In the genomic region with DNA sequence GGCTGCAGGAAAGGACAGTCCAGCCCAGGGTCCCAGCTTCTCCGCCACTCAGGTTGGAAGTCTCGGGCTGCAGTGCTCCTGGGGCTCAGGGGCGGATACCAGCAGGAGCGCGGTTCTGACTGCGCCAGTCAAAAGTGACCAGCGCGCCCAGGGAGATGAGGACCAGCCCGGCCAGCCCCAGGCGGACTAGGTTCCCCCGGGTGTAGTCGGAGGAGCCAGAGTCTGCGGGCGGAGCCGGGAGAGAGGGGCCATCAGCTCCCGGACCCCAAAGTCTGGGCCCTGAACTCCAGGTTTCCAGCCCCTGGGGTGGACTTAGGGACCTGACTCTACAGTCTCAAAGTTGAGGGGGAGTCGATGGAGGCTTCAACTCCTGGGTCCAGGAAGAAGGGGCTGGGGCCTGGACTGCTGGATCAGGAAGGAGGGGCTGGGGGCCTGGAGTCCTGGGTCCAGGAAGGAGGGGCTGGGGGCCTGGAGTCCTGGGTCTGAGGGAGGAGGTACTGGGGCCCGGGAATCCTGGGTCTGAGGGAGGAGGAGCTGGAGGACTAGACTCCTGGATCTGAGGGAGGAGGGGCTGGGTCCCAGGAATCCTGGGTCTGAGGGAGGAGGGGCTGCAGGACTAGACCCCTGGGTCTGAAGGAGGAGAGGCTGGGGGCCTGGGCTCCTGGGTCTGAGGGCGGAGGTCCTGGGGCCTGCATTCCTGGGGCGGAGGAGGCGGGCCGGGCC, we compare ENCODE assay signal across 12 cellular contexts. TPM values are rescaled to one million over a fixed set of nuclear protein-coding genes. Genes with fewer than 3 reads are reported as not detected.
A peak's percentile ranks its signal among the peaks of the same experiment; 100 is the strongest.
DNase-seq lines count a peak whose midpoint lies in the region; ATAC-seq, FAIRE-seq and TF ChIP-seq lines count a peak whose summit lies in the region.
"Had no signal": no experiment of that assay in that cellular context is flagged by ENCODE, and none has a peak within 500 bp of the region (broad histone marks: within the 10 kb centered on the region; RNA-seq: fewer than 3 reads in every experiment).

No MANE protein-coding gene starts in this region.

- TF ChIP-seq POLR2A in K562 (conservative IDR thresholded peaks at IDR 0.05), result no peak

- peak overlapping the region; percentile 58; the same call in 1 of the 2 replicates for H3K4me2 ChIP-seq in K562 (ENCODE audit: insufficient read depth, low read length)
- peak overlapping the region; percentile 82 for H3K4me2 ChIP-seq in keratinocyte (ENCODE audit: control insufficient read depth, extremely low read depth, insufficient read depth, low read depth, low read length)

- no peaks in the 10 kb centered on the region for H3K36me3 Mint-ChIP-seq in activated CD4-positive, alpha-beta T cell treated with anti-CD3 and anti-CD28 coated beads, Interleukin-2, amount 10 ng/mL, durations not matched to agents 7 days and 5 days (ENCODE audit: low read depth)
- no peaks in the 10 kb centered on the region for H3K36me3 Mint-ChIP-seq in activated CD4-positive, alpha-beta memory T cell treated with anti-CD3 and anti-CD28 coated beads for 36 hours

- H2AFZ ChIP-seq in K562 (ENCODE audit: low read depth, low read length) (peak overlapping the region; percentile 68), keratinocyte (ENCODE audit: control insufficient read depth, low read length) (peak overlapping the region; percentile 92)

- POLR2A ChIA-PET in activated CD4-positive, alpha-beta T cell treated with anti-CD3 and anti-CD28 coated beads, Interleukin-2, amount 10 ng/mL, durations not matched to agents 7 days and 5 days (lab: Charles Lee), result no interaction called here
- POLR2A ChIA-PET in K562 (lab: Yijun Ruan, JAX), result no interaction called here
- POLR2A ChIA-PET in activated CD4-positive, alpha-beta memory T cell treated with anti-CD3 and anti-CD28 coated beads for 36 hours (lab: Charles Lee), result interaction anchor here (1.1 kb wide), 1 partner anchor 21 kb away, joined by 3 read pairs; no protein-coding TSS in a partner anchor

- FAIRE-seq in K562 (lab: Jason Lieb, UNC), result no peak
- no peak for FAIRE-seq in keratinocyte (lab: Jason Lieb, UNC)
- FAIRE-seq: GM12892 had no signal

- peaks cover 18% of the 10 kb centered on the region for H3K4me1 Mint-ChIP-seq in activated CD4-positive, alpha-beta T cell treated with anti-CD3 and anti-CD28 coated beads, Interleukin-2, amount 10 ng/mL, durations not matched to agents 7 days and 5 days
- peaks cover 5% of the 10 kb centered on the region for H3K4me1 Mint-ChIP-seq in activated CD4-positive, alpha-beta memory T cell treated with anti-CD3 and anti-CD28 coated beads for 36 hours (ENCODE audit: low read depth)

- peaks cover 0 to 21% of the 10 kb centered on the region in 2 experiments; a peak in 3 of 5 replicates for H3K4me1 ChIP-seq in K562 (replicated peaks in 1 of 2; ENCODE audit: control insufficient read depth in 2 of 2, insufficient read depth in 2 of 2, low read length in 2 of 2)
- H3K4me1 ChIP-seq in keratinocyte (ENCODE audit: control insufficient read depth, extremely low read depth, insufficient read depth, low read length), result peaks cover 7% of the 10 kb centered on the region
- H3K4me1 ChIP-seq in subcutaneous abdominal adipose tissue (ENCODE audit: control insufficient read depth in 5 of 5, insufficient read depth in 5 of 5, low read length in 5 of 5), result peaks cover 0 to 17% (median 13%) of the 10 kb centered on the region in 5 donors

- H3K9me3 Mint-ChIP-seq in activated CD4-positive, alpha-beta T cell treated with anti-CD3 and anti-CD28 coated beads, Interleukin-2, amount 10 ng/mL, durations not matched to agents 7 days and 5 days, result peaks cover 3% of the 10 kb centered on the region
- no peaks in the 10 kb centered on the region for H3K9me3 Mint-ChIP-seq in activated CD4-positive, alpha-beta memory T cell treated with anti-CD3 and anti-CD28 coated beads for 36 hours

- peak overlapping the region; percentile 16 for H3K4me3 ChIP-seq in K562
- peak overlapping the region in 2 of 3 experiments; percentile 32 to 36 for H3K4me3 ChIP-seq in keratinocyte (ENCODE audit: control insufficient read depth in 2 of 3, extremely low read depth in 1 of 3, insufficient read depth in 2 of 3, low read depth in 1 of 3, low read length in 3 of 3)
- peak overlapping the region in 4 of 5 donors; percentile 50 to 62 (median 58) for H3K4me3 ChIP-seq in subcutaneous abdominal adipose tissue (ENCODE audit: low read depth in 1 of 5, low read length in 5 of 5)

- TF ChIP-seq EP300 in K562 (IDR thresholded peaks at IDR 0.05; ENCODE audit: low read length), result no peak

- peaks cover 19% of the 10 kb centered on the region for H3K27me3 Mint-ChIP-seq in activated CD4-positive, alpha-beta T cell treated with anti-CD3 and anti-CD28 coated beads, Interleukin-2, amount 10 ng/mL, durations not matched to agents 7 days and 5 days
- peaks cover 14% of the 10 kb centered on the region for H3K27me3 Mint-ChIP-seq in activated CD4-positive, alpha-beta memory T cell treated with anti-CD3 and anti-CD28 coated beads for 36 hours

- DNase-seq in activated CD4-positive, alpha-beta T cell treated with anti-CD3 and anti-CD28 coated beads, Interleukin-2, amount 10 ng/mL, durations not matched to agents 7 days and 5 days, result no peak
- no peak for DNase-seq in activated CD4-positive, alpha-beta T cell treated with anti-CD3 and anti-CD28 coated beads for 4 hours
- peak in 1 of 4 experiments; percentile 3 for DNase-seq in K562 (ENCODE audit: extremely low read depth in 1 of 4, low spot score in 3 of 4)
- no peak for DNase-seq in keratinocyte (ENCODE audit: low read depth, low spot score)
- no peak for DNase-seq in DMS53 (lab: John Stamatoyannopoulos, UW)
- DNase-seq in OCI-M1 (lab: John Stamatoyannopoulos, UW), result no peak
- DNase-seq in activated CD4-positive, alpha-beta memory T cell treated with anti-CD3 and anti-CD28 coated beads for 36 hours, result no peak
- DNase-seq: NCI-H226 had no signal

- H4K20me1 ChIP-seq in K562 (replicated peaks; ENCODE audit: control insufficient read depth, insufficient read depth, low read length), result no peaks in the 10 kb centered on the region
- H4K20me1 ChIP-seq in keratinocyte (ENCODE audit: control insufficient read depth, extremely low read depth, insufficient read depth, low read length), result no peaks in the 10 kb centered on the region

- CTCF ChIA-PET in activated CD4-positive, alpha-beta T cell treated with anti-CD3 and anti-CD28 coated beads, Interleukin-2, amount 10 ng/mL, durations not matched to agents 7 days and 5 days (lab: Charles Lee), result no interaction called here
- CTCF ChIA-PET in K562 (lab: Yijun Ruan, JAX; ENCODE audit: low intra/inter-chr PET ratio), result no interaction called here
- CTCF ChIA-PET in activated CD4-positive, alpha-beta memory T cell treated with anti-CD3 and anti-CD28 coated beads for 36 hours (lab: Charles Lee), result interaction anchor here (0.7 to 1.2 kb wide), 5 partner anchors 19 to 254 kb away, joined by 3 to 4 read pairs (median 3); a partner anchor contains a TSS

- dilution Hi-C loops in keratinocyte (cut with MboI; ENCODE audit: extremely low pct_ligation_motif_present, low sequenced_read_pairs), result no loop called here

- in situ Hi-C loops in K562 (cut with MboI), result no loop called here

- H3K9me1 ChIP-seq in K562 (ENCODE audit: control insufficient read depth, insufficient read depth, low read length), result no peaks in the 10 kb centered on the region
- H3K9me1 ChIP-seq in keratinocyte (ENCODE audit: control insufficient read depth, extremely low read depth, insufficient read depth, low read length), result no peaks in the 10 kb centered on the region

- H3K27me3 ChIP-seq in K562 (ENCODE audit: control insufficient read depth in 2 of 2, insufficient read depth in 2 of 2, low read length in 2 of 2) (peaks cover 0 to 9% of the 10 kb centered on the region in 2 experiments; a peak in 3 of 5 replicates), keratinocyte (ENCODE audit: control insufficient read depth, extremely low read depth, insufficient read depth, low read length) (no peaks in the 10 kb centered on the region), subcutaneous abdominal adipose tissue (ENCODE audit: control insufficient read depth in 5 of 5, insufficient read depth in 4 of 5, low read length in 5 of 5) (peaks cover 8 to 16% (median 15%) of the 10 kb centered on the region in 5 donors)

- no peak for ATAC-seq in K562

- H3K9ac ChIP-seq in K562 (ENCODE audit: insufficient read depth in 1 of 2, low read depth in 2 of 2, low read length in 2 of 2) (peak overlapping the region; percentile 34 to 84; a peak in 3 of 4 replicates), keratinocyte (ENCODE audit: control insufficient read depth, extremely low read depth, insufficient read depth, low read length) (peak overlapping the region; percentile 33), subcutaneous abdominal adipose tissue (ENCODE audit: low read length in 5 of 5) (peak overlapping the region in 2 of 5 donors; percentile 39 to 56)

- H3K9me3 ChIP-seq in K562 (replicated peaks; ENCODE audit: control insufficient read depth, insufficient read depth, low read depth, low read length), result peaks cover 3% of the 10 kb centered on the region; the same call in 1 of the 2 replicates
- H3K9me3 ChIP-seq in keratinocyte (ENCODE audit: control insufficient read depth, low read depth, low read length), result no peaks in the 10 kb centered on the region
- no peaks in the 10 kb centered on the region for H3K9me3 ChIP-seq in subcutaneous abdominal adipose tissue (ENCODE audit: control insufficient read depth in 5 of 5, low read length in 5 of 5)

- intact Hi-C loops in K562 (cut with micrococcal nuclease), result no loop called here
- intact Hi-C loops in activated CD4-positive, alpha-beta memory T cell treated with anti-CD3 and anti-CD28 coated beads for 36 hours (cut with micrococcal nuclease), result no loop called here

- no peak for TF ChIP-seq CTCF in K562 (IDR thresholded peaks at IDR 0.05 in 2 of 3, conservative IDR thresholded peaks at IDR 0.05 in 1 of 3; ENCODE audit: insufficient read depth in 2 of 3, low read depth in 1 of 3, low read length in 3 of 3)
- TF ChIP-seq CTCF in keratinocyte (optimal IDR thresholded peaks at IDR 0.05 in 1 of 3, IDR thresholded peaks at IDR 0.05 in 1 of 3, conservative IDR thresholded peaks at IDR 0.05 in 1 of 3; ENCODE audit: extremely low read depth in 1 of 3, insufficient read depth in 2 of 3, low read length in 3 of 3), result no peak

- no TSS peak for BruUV-seq in K562 (replicated peaks; lab: Mats Ljungman, UMichigan)

- no peaks in the 10 kb centered on the region for H3K79me2 ChIP-seq in K562 (ENCODE audit: control insufficient read depth, insufficient read depth, low read length)
- no peaks in the 10 kb centered on the region for H3K79me2 ChIP-seq in keratinocyte (ENCODE audit: control insufficient read depth, insufficient read depth, low read length)

- 29% methylated on average over 8 of the region's 22 CpGs for WGBS in K562 (ENCODE audit: insufficient coverage, low coverage, missing lambda C conversion rate)

- peak overlapping the region; percentile 10 for H3K4me3 Mint-ChIP-seq in activated CD4-positive, alpha-beta T cell treated with anti-CD3 and anti-CD28 coated beads, Interleukin-2, amount 10 ng/mL, durations not matched to agents 7 days and 5 days
- no peak overlapping the region for H3K4me3 Mint-ChIP-seq in activated CD4-positive, alpha-beta memory T cell treated with anti-CD3 and anti-CD28 coated beads for 36 hours

- H3K36me3 ChIP-seq in K562 (ENCODE audit: control insufficient read depth, insufficient read depth, low read length) (no peaks in the 10 kb centered on the region), keratinocyte (ENCODE audit: control insufficient read depth in 2 of 2, extremely low read depth in 1 of 2, insufficient read depth in 2 of 2, low read length in 2 of 2) (no peaks in the 10 kb centered on the region), subcutaneous abdominal adipose tissue (ENCODE audit: control insufficient read depth in 5 of 5, insufficient read depth in 5 of 5, low read length in 5 of 5) (no peaks in the 10 kb centered on the region)

- TF ChIP-seq RAD21 in K562 (CRISPR knock-in tag; conservative IDR thresholded peaks at IDR 0.05 in 1 of 2, IDR thresholded peaks at IDR 0.05 in 1 of 2), result no peak

- no peak overlapping the region for H3K27ac Mint-ChIP-seq in activated CD4-positive, alpha-beta T cell treated with anti-CD3 and anti-CD28 coated beads, Interleukin-2, amount 10 ng/mL, durations not matched to agents 7 days and 5 days
- H3K27ac Mint-ChIP-seq in activated CD4-positive, alpha-beta memory T cell treated with anti-CD3 and anti-CD28 coated beads for 36 hours, result no peak overlapping the region

- H3K27ac ChIP-seq in K562 (ENCODE audit: extremely low read depth, low read depth, low read length) (no peak overlapping the region), keratinocyte (ENCODE audit: control insufficient read depth, insufficient read depth, low read length) (no peak overlapping the region), subcutaneous abdominal adipose tissue (ENCODE audit: low read depth, low read length) (no peak overlapping the region)

RNA-seq across cellular contexts. Expression of a gene that starts 5.3 kb away (rescaled TPM):
- total RNA-seq in activated CD4-positive, alpha-beta T cell treated with anti-CD3 and anti-CD28 coated beads, Interleukin-2, amount 10 ng/mL, durations not matched to agents 7 days and 5 days, result under 1 TPM; 0.15 to 0.32 TPM
- total RNA-seq in K562 (2011; cell fraction: chromatin; rRNA removed; ENCODE audit: low replicate concordance), result 0.63 TPM in 1 of 2 replicates, not detected in the other
- total RNA-seq in K562 (2011; cell fraction: nucleolus; rRNA removed), result 0.33 and 0.79 TPM in 2 replicates
- 0.29 and 0.31 TPM in 2 replicates for total RNA-seq in K562 (2011; cell fraction: nucleoplasm; rRNA removed)
- 0.12 TPM in 1 of 2 replicates, not detected in the other for total RNA-seq in K562 (2014; rRNA removed)
- total RNA-seq in K562 (2014; rRNA removed; fragmentation: Illumina TruSeq; extraction: Trizol), result not detected in 2 replicates
- not detected in 2 replicates for total RNA-seq in K562 (2015; rRNA removed; fragmentation: Illumina TruSeq; extraction: Trizol)
- total RNA-seq in K562 (2021), result 0.34 and 0.62 TPM in 2 replicates
- polyA plus RNA-seq in K562 (2011; rRNA removed), result 0.09 and 0.13 TPM in 2 replicates
- 0.09 and 0.18 TPM in 2 replicates for polyA plus RNA-seq in K562 (2011; cell fraction: cytosol; rRNA removed)
- polyA plus RNA-seq in K562 (2011; cell fraction: nucleus; rRNA removed), result 0.31 and 0.37 TPM in 2 replicates
- polyA plus RNA-seq in K562 (2012), result 0.18 and 11.9 TPM in 2 replicates
- 0.09 and 0.11 TPM in 2 replicates for polyA plus RNA-seq in K562 (2014; fragmentation: Illumina TruSeq; extraction: Trizol)
- not detected for polyA plus RNA-seq in K562 (2014; fragmentation: Nextera tagmentation; extraction: Ambion mirVana)
- polyA plus RNA-seq in K562 (2014; rRNA removed), result 0.13 and 0.20 TPM in 2 replicates
- polyA minus RNA-seq in K562 (2011; rRNA and poly(A)+ RNA removed), result 0.24 TPM in 1 of 2 replicates, not detected in the other
- polyA minus RNA-seq in K562 (2011; cell fraction: cytosol; rRNA and poly(A)+ RNA removed), result not detected in 2 replicates
- polyA minus RNA-seq in K562 (2011; cell fraction: nucleus; rRNA and poly(A)+ RNA removed), result not detected in 2 replicates
- 0.12 to 0.32 TPM (median 0.14 TPM) in 3 replicates for polyA plus RNA-seq in keratinocyte
- polyA plus RNA-seq in keratinocyte (2011; ENCODE audit: low read depth), result 0.20 TPM
- polyA plus RNA-seq in keratinocyte (2011; cell fraction: cytosol; rRNA removed), result 0.07 and 0.29 TPM in 2 replicates
- polyA plus RNA-seq in keratinocyte (2011; cell fraction: nucleus; rRNA removed), result 0.41 and 1.2 TPM in 2 replicates
- polyA plus RNA-seq in keratinocyte (2012; ENCODE audit: low replicate concordance), result 0.14 and 0.45 TPM in 2 replicates
- not detected in 3 replicates for polyA minus RNA-seq in keratinocyte
- not detected for polyA minus RNA-seq in keratinocyte (2011; cell fraction: cytosol; rRNA and poly(A)+ RNA removed)
- polyA minus RNA-seq in keratinocyte (2011; cell fraction: nucleus; rRNA and poly(A)+ RNA removed), result not detected in 2 replicates
- total RNA-seq in activated CD4-positive, alpha-beta memory T cell treated with anti-CD3 and anti-CD28 coated beads for 36 hours, result under 1 TPM; 0.29 to 0.59 TPM

RNA-seq across cellular contexts. Expression of a gene that starts 7.4 kb away (rescaled TPM):
- 100 to 1,000 TPM; 128 to 148 TPM for total RNA-seq in activated CD4-positive, alpha-beta T cell treated with anti-CD3 and anti-CD28 coated beads, Interleukin-2, amount 10 ng/mL, durations not matched to agents 7 days and 5 days
- 63.7 and 138 TPM in 2 replicates for total RNA-seq in K562 (2011; cell fraction: chromatin; rRNA removed; ENCODE audit: low replicate concordance)
- 73.3 and 80.0 TPM in 2 replicates for total RNA-seq in K562 (2011; cell fraction: nucleolus; rRNA removed)
- total RNA-seq in K562 (2011; cell fraction: nucleoplasm; rRNA removed), result 76.8 and 85.6 TPM in 2 replicates
- total RNA-seq in K562 (2014; rRNA removed) (49.4 and 122 TPM in 2 replicates), K562 (2014; rRNA removed; fragmentation: Illumina TruSeq; extraction: Trizol) (52.1 and 78.0 TPM in 2 replicates), K562 (2015; rRNA removed; fragmentation: Illumina TruSeq; extraction: Trizol) (157 and 179 TPM in 2 replicates), K562 (2021) (138 and 148 TPM in 2 replicates)
- polyA plus RNA-seq in K562 (2011; rRNA removed) (39.2 and 47.2 TPM in 2 replicates), K562 (2014; fragmentation: Illumina TruSeq; extraction: Trizol) (165 and 175 TPM in 2 replicates), K562 (2014; fragmentation: Nextera tagmentation; extraction: Ambion mirVana) (100 to 1,000 TPM; 221 to 279 TPM), K562 (2014; rRNA removed) (77.9 and 95.9 TPM in 2 replicates), keratinocyte (41.9 to 61.4 TPM (median 44.5 TPM) in 3 replicates)
- 43.7 and 92.1 TPM in 2 replicates for polyA plus RNA-seq in K562 (2011; cell fraction: cytosol; rRNA removed)
- 43.3 and 93.6 TPM in 2 replicates for polyA plus RNA-seq in K562 (2011; cell fraction: nucleus; rRNA removed)
- polyA plus RNA-seq in K562 (2012), result 211 and 383 TPM in 2 replicates
- polyA minus RNA-seq in K562 (2011; rRNA and poly(A)+ RNA removed), result 14.2 and 45.2 TPM in 2 replicates
- 145 and 167 TPM in 2 replicates for polyA minus RNA-seq in K562 (2011; cell fraction: cytosol; rRNA and poly(A)+ RNA removed)
- polyA minus RNA-seq in K562 (2011; cell fraction: nucleus; rRNA and poly(A)+ RNA removed), result 18.0 and 25.4 TPM in 2 replicates
- 18.1 TPM for polyA plus RNA-seq in keratinocyte (2011; ENCODE audit: low read depth)
- 25.0 and 68.9 TPM in 2 replicates for polyA plus RNA-seq in keratinocyte (2011; cell fraction: cytosol; rRNA removed)
- 26.8 and 28.9 TPM in 2 replicates for polyA plus RNA-seq in keratinocyte (2011; cell fraction: nucleus; rRNA removed)
- polyA plus RNA-seq in keratinocyte (2012; ENCODE audit: low replicate concordance), result 128 and 180 TPM in 2 replicates
- 58.9 to 121 TPM (median 93.0 TPM) in 3 replicates for polyA minus RNA-seq in keratinocyte
- 200 TPM for polyA minus RNA-seq in keratinocyte (2011; cell fraction: cytosol; rRNA and poly(A)+ RNA removed)
- 18.5 and 26.4 TPM in 2 replicates for polyA minus RNA-seq in keratinocyte (2011; cell fraction: nucleus; rRNA and poly(A)+ RNA removed)
- 100 to 1,000 TPM; 106 to 113 TPM for total RNA-seq in activated CD4-positive, alpha-beta memory T cell treated with anti-CD3 and anti-CD28 coated beads for 36 hours

RNA-seq across cellular contexts. Expression of a gene that starts 14.1 kb away (rescaled TPM):
- not detected for total RNA-seq in activated CD4-positive, alpha-beta T cell treated with anti-CD3 and anti-CD28 coated beads, Interleukin-2, amount 10 ng/mL, durations not matched to agents 7 days and 5 days
- total RNA-seq in K562 (2011; cell fraction: chromatin; rRNA removed; ENCODE audit: low replicate concordance), result not detected in 2 replicates
- not detected in 2 replicates for total RNA-seq in K562 (2011; cell fraction: nucleolus; rRNA removed)
- total RNA-seq in K562 (2011; cell fraction: nucleoplasm; rRNA removed), result not detected in 2 replicates
- total RNA-seq in K562 (2014; rRNA removed) (not detected in 2 replicates), K562 (2014; rRNA removed; fragmentation: Illumina TruSeq; extraction: Trizol) (not detected in 2 replicates), K562 (2015; rRNA removed; fragmentation: Illumina TruSeq; extraction: Trizol) (not detected in 2 replicates), K562 (2021) (not detected in 2 replicates)
- polyA plus RNA-seq in K562 (2011; rRNA removed) (not detected in 2 replicates), K562 (2014; fragmentation: Illumina TruSeq; extraction: Trizol) (not detected in 2 replicates), K562 (2014; fragmentation: Nextera tagmentation; extraction: Ambion mirVana) (not detected), K562 (2014; rRNA removed) (not detected in 2 replicates), keratinocyte (not detected in 3 replicates)
- polyA plus RNA-seq in K562 (2011; cell fraction: cytosol; rRNA removed), result not detected in 2 replicates
- not detected in 2 replicates for polyA plus RNA-seq in K562 (2011; cell fraction: nucleus; rRNA removed)
- not detected in 2 replicates for polyA plus RNA-seq in K562 (2012)
- polyA minus RNA-seq in K562 (2011; rRNA and poly(A)+ RNA removed), result not detected in 2 replicates
- polyA minus RNA-seq in K562 (2011; cell fraction: cytosol; rRNA and poly(A)+ RNA removed), result not detected in 2 replicates
- not detected in 2 replicates for polyA minus RNA-seq in K562 (2011; cell fraction: nucleus; rRNA and poly(A)+ RNA removed)
- polyA plus RNA-seq in keratinocyte (2011; ENCODE audit: low read depth), result not detected
- not detected in 2 replicates for polyA plus RNA-seq in keratinocyte (2011; cell fraction: cytosol; rRNA removed)
- polyA plus RNA-seq in keratinocyte (2011; cell fraction: nucleus; rRNA removed), result not detected in 2 replicates
- polyA plus RNA-seq in keratinocyte (2012; ENCODE audit: low replicate concordance), result not detected in 2 replicates
- polyA minus RNA-seq in keratinocyte, result not detected in 3 replicates
- not detected for polyA minus RNA-seq in keratinocyte (2011; cell fraction: cytosol; rRNA and poly(A)+ RNA removed)
- polyA minus RNA-seq in keratinocyte (2011; cell fraction: nucleus; rRNA and poly(A)+ RNA removed), result not detected in 2 replicates
- not detected for total RNA-seq in activated CD4-positive, alpha-beta memory T cell treated with anti-CD3 and anti-CD28 coated beads for 36 hours
- total RNA-seq: renal cortical epithelial cell, subcutaneous adipose tissue had no signal

RNA-seq across cellular contexts. Expression of a gene that starts 20.2 kb away (rescaled TPM):
- total RNA-seq in activated CD4-positive, alpha-beta T cell treated with anti-CD3 and anti-CD28 coated beads, Interleukin-2, amount 10 ng/mL, durations not matched to agents 7 days and 5 days, result 10 to 100 TPM; 39.5 to 42.4 TPM
- 4.7 and 8.1 TPM in 2 replicates for total RNA-seq in K562 (2011; cell fraction: chromatin; rRNA removed; ENCODE audit: low replicate concordance)
- 3.7 and 4.8 TPM in 2 replicates for total RNA-seq in K562 (2011; cell fraction: nucleolus; rRNA removed)
- 5.4 and 5.5 TPM in 2 replicates for total RNA-seq in K562 (2011; cell fraction: nucleoplasm; rRNA removed)
- 16.4 and 18.1 TPM in 2 replicates for total RNA-seq in K562 (2014; rRNA removed)
- total RNA-seq in K562 (2014; rRNA removed; fragmentation: Illumina TruSeq; extraction: Trizol), result 3.7 and 5.5 TPM in 2 replicates
- total RNA-seq in K562 (2015; rRNA removed; fragmentation: Illumina TruSeq; extraction: Trizol), result 14.4 and 14.9 TPM in 2 replicates
- 12.3 and 15.0 TPM in 2 replicates for total RNA-seq in K562 (2021)
- polyA plus RNA-seq in K562 (2011; rRNA removed), result 4.9 and 5.8 TPM in 2 replicates
- polyA plus RNA-seq in K562 (2011; cell fraction: cytosol; rRNA removed), result 6.6 and 10.5 TPM in 2 replicates
- 3.6 and 5.1 TPM in 2 replicates for polyA plus RNA-seq in K562 (2011; cell fraction: nucleus; rRNA removed)
- polyA plus RNA-seq in K562 (2012), result 12.2 and 16.4 TPM in 2 replicates
- 9.2 and 13.3 TPM in 2 replicates for polyA plus RNA-seq in K562 (2014; fragmentation: Illumina TruSeq; extraction: Trizol)
- polyA plus RNA-seq in K562 (2014; fragmentation: Nextera tagmentation; extraction: Ambion mirVana), result 1 to 10 TPM in 1 of 2 experiments, under 1 TPM in 1; 0.72 to 1.6 TPM
- polyA plus RNA-seq in K562 (2014; rRNA removed), result 15.9 and 16.2 TPM in 2 replicates
- 1.3 and 2.2 TPM in 2 replicates for polyA minus RNA-seq in K562 (2011; rRNA and poly(A)+ RNA removed)
- 6.0 TPM in 2 replicates for polyA minus RNA-seq in K562 (2011; cell fraction: cytosol; rRNA and poly(A)+ RNA removed)
- 1.1 and 3.6 TPM in 2 replicates for polyA minus RNA-seq in K562 (2011; cell fraction: nucleus; rRNA and poly(A)+ RNA removed)
- polyA plus RNA-seq in keratinocyte, result 6.8 to 9.2 TPM (median 7.8 TPM) in 3 replicates
- polyA plus RNA-seq in keratinocyte (2011; ENCODE audit: low read depth), result 8.0 TPM
- 4.3 and 10.8 TPM in 2 replicates for polyA plus RNA-seq in keratinocyte (2011; cell fraction: cytosol; rRNA removed)
- 6.2 and 9.6 TPM in 2 replicates for polyA plus RNA-seq in keratinocyte (2011; cell fraction: nucleus; rRNA removed)
- 8.1 and 15.5 TPM in 2 replicates for polyA plus RNA-seq in keratinocyte (2012; ENCODE audit: low replicate concordance)
- polyA minus RNA-seq in keratinocyte, result 1.5 to 10.0 TPM (median 1.7 TPM) in 3 replicates
- polyA minus RNA-seq in keratinocyte (2011; cell fraction: cytosol; rRNA and poly(A)+ RNA removed), result 9.8 TPM
- 1.2 and 2.6 TPM in 2 replicates for polyA minus RNA-seq in keratinocyte (2011; cell fraction: nucleus; rRNA and poly(A)+ RNA removed)
- total RNA-seq in activated CD4-positive, alpha-beta memory T cell treated with anti-CD3 and anti-CD28 coated beads for 36 hours, result 10 to 100 TPM; 27.1 to 31.6 TPM

RNA-seq across cellular contexts. Expression of a gene that starts 20.3 kb away (rescaled TPM):
- 10 to 100 TPM; 74.1 to 83.8 TPM for total RNA-seq in activated CD4-positive, alpha-beta T cell treated with anti-CD3 and anti-CD28 coated beads, Interleukin-2, amount 10 ng/mL, durations not matched to agents 7 days and 5 days
- total RNA-seq in K562 (2011; cell fraction: chromatin; rRNA removed; ENCODE audit: low replicate concordance), result 64.2 and 115 TPM in 2 replicates
- 58.5 and 59.2 TPM in 2 replicates for total RNA-seq in K562 (2011; cell fraction: nucleolus; rRNA removed)
- total RNA-seq in K562 (2011; cell fraction: nucleoplasm; rRNA removed), result 49.8 and 52.4 TPM in 2 replicates
- total RNA-seq in K562 (2014; rRNA removed) (75.1 and 81.4 TPM in 2 replicates), K562 (2014; rRNA removed; fragmentation: Illumina TruSeq; extraction: Trizol) (46.8 and 52.5 TPM in 2 replicates), K562 (2015; rRNA removed; fragmentation: Illumina TruSeq; extraction: Trizol) (70.3 and 71.9 TPM in 2 replicates), K562 (2021) (90.3 and 92.2 TPM in 2 replicates)
- polyA plus RNA-seq in K562 (2011; rRNA removed) (43.4 and 50.4 TPM in 2 replicates), K562 (2014; fragmentation: Illumina TruSeq; extraction: Trizol) (84.5 and 109 TPM in 2 replicates), K562 (2014; fragmentation: Nextera tagmentation; extraction: Ambion mirVana) (10 to 100 TPM in 1 of 2 experiments, 1 to 10 TPM in 1; 5.8 to 12.9 TPM), K562 (2014; rRNA removed) (69.2 and 79.0 TPM in 2 replicates), keratinocyte (25.7 to 56.9 TPM (median 42.2 TPM) in 3 replicates)
- 54.4 and 82.1 TPM in 2 replicates for polyA plus RNA-seq in K562 (2011; cell fraction: cytosol; rRNA removed)
- polyA plus RNA-seq in K562 (2011; cell fraction: nucleus; rRNA removed), result 129 and 159 TPM in 2 replicates
- polyA plus RNA-seq in K562 (2012), result 65.4 and 110 TPM in 2 replicates
- polyA minus RNA-seq in K562 (2011; rRNA and poly(A)+ RNA removed), result 30.9 and 37.8 TPM in 2 replicates
- 21.2 and 29.2 TPM in 2 replicates for polyA minus RNA-seq in K562 (2011; cell fraction: cytosol; rRNA and poly(A)+ RNA removed)
- 24.5 and 24.8 TPM in 2 replicates for polyA minus RNA-seq in K562 (2011; cell fraction: nucleus; rRNA and poly(A)+ RNA removed)
- polyA plus RNA-seq in keratinocyte (2011; ENCODE audit: low read depth), result 33.4 TPM
- polyA plus RNA-seq in keratinocyte (2011; cell fraction: cytosol; rRNA removed), result 31.8 and 39.6 TPM in 2 replicates
- 53.0 and 59.8 TPM in 2 replicates for polyA plus RNA-seq in keratinocyte (2011; cell fraction: nucleus; rRNA removed)
- polyA plus RNA-seq in keratinocyte (2012; ENCODE audit: low replicate concordance), result 30.1 and 65.7 TPM in 2 replicates
- polyA minus RNA-seq in keratinocyte, result 13.7 to 35.2 TPM (median 21.2 TPM) in 3 replicates
- 24.6 TPM for polyA minus RNA-seq in keratinocyte (2011; cell fraction: cytosol; rRNA and poly(A)+ RNA removed)
- 7.9 and 13.9 TPM in 2 replicates for polyA minus RNA-seq in keratinocyte (2011; cell fraction: nucleus; rRNA and poly(A)+ RNA removed)
- 10 to 100 TPM; 74.4 to 74.6 TPM for total RNA-seq in activated CD4-positive, alpha-beta memory T cell treated with anti-CD3 and anti-CD28 coated beads for 36 hours
